Comparison of ENCODE assay signal across 8 cellular contexts in the genomic region with DNA sequence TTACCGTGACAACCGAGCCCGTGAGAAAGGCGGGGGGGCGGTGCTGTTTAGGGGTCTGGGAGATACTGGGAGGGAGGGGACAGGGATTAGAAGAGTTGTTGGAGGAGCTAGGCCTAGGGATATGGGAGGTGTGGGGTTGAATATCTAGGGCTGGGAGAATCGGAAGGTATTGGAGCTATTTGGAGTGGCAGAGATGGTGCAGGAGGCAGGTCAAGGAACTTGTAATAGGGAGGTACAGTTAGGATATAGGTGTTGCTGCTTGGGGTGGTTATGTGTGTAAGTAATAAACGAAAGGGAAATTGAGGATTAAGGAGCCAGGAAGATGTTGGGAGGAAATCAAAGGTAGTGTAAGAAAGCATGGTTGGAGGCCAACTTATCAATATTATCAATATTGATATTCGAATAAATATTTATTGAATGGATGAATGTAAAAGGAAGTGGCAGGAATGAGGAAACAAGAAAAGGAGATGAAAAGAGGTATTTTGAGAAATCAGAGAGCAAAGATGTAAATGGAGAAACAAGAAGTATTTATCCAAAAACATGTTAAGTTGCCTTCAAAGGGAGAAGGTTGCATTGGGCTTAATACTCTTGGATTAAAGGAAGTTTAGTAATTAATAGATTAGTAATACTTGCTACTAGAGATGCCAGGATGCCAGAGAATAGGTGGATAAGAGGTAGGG. TPM values are rescaled to one million over a fixed set of nuclear protein-coding genes. Genes with fewer than 3 reads are reported as not detected.
DNase-seq lines count a peak whose midpoint lies in the region; ATAC-seq and TF ChIP-seq lines count a peak whose summit lies in the region.

No MANE protein-coding gene starts in this region.

- no peak overlapping the region for H2BK120ac ChIP-seq in mesenchymal stem cell (ENCODE audit: low read depth, low read length)

- CTCF ChIA-PET in MCF 10A (lab: Yijun Ruan, JAX) = interaction anchor here (1.0 kb wide), 1 partner anchor 37 kb away, joined by 3 read pairs; no protein-coding TSS in a partner anchor

- H3K4me3 Mint-ChIP-seq in MCF 10A (ENCODE audit: unreplicated experiment) = peak overlapping the region; percentile 79

- peak overlapping the region; percentile 2 for H2AFZ ChIP-seq in mesenchymal stem cell (ENCODE audit: low read depth, low read length)

- H3K9ac ChIP-seq in HUES48 (ENCODE audit: low read depth, low read length) (peak overlapping the region; percentile 49; the same call in 1 of the 2 replicates), mesenchymal stem cell (ENCODE audit: low read length) (peak overlapping the region; percentile 92)

- H4K91ac ChIP-seq in mesenchymal stem cell (ENCODE audit: low read length) = peak overlapping the region; percentile 15

- no peaks in the 10 kb centered on the region for H3K27me3 Mint-ChIP-seq in MCF 10A (ENCODE audit: insufficient read depth, unreplicated experiment)

- H2BK12ac ChIP-seq in mesenchymal stem cell (ENCODE audit: low read length in 2 of 2) = peak overlapping the region in 1 of 2 experiments; percentile 33

- no TSS peak for BruUV-seq in MCF 10A (replicated peaks; lab: Mats Ljungman, UMichigan)

- H3K9me3 Mint-ChIP-seq in MCF 10A (ENCODE audit: unreplicated experiment) = no peaks in the 10 kb centered on the region

- peak overlapping the region; percentile 99 for H3K27ac Mint-ChIP-seq in MCF 10A (ENCODE audit: low read depth, unreplicated experiment)

- H3K79me1 ChIP-seq in mesenchymal stem cell (replicated peaks; ENCODE audit: low read length, poor library complexity, severe bottlenecking) = peaks cover 13% of the 10 kb centered on the region

- H3K36me3 ChIP-seq in HUES48 (ENCODE audit: control insufficient read depth, insufficient read depth, low read length) (peaks cover 7% of the 10 kb centered on the region; the same call in 1 of the 2 replicates), mesenchymal stem cell (ENCODE audit: control insufficient read depth in 1 of 2, insufficient read depth in 2 of 2, low read depth in 1 of 2, low read length in 2 of 2) (peaks cover 17 to 33% of the 10 kb centered on the region in 2 experiments)

- ATAC-seq in GM18498 (IDR thresholded peaks at IDR 0.05; ENCODE audit: unreplicated experiment) (no peak), HG03097 (IDR thresholded peaks at IDR 0.05; ENCODE audit: low FRiP score, unreplicated experiment) (no peak)

- H3K18ac ChIP-seq in mesenchymal stem cell (ENCODE audit: low read depth in 1 of 2, low read length in 2 of 2) = peak overlapping the region; percentile 73 to 79

- peak; percentile 65 for DNase-seq in 8988T
- no peak for DNase-seq in MCF 10A (ENCODE audit: unreplicated experiment)
- DNase-seq in mesenchymal stem cell = peak; percentile 96
- no peak for DNase-seq in SK-N-DZ (ENCODE audit: low spot score)
- DNase-seq in glomerular visceral epithelial cell (ENCODE audit: extremely low spot score) = no peak

- intact Hi-C loops in MCF 10A (cut with micrococcal nuclease) = loop anchor here (2.0 kb wide), 1 partner anchor 35 kb away; no protein-coding TSS in a partner anchor

- no peak overlapping the region for H3K14ac ChIP-seq in mesenchymal stem cell (ENCODE audit: low read length in 2 of 2)

- H3K36me3 Mint-ChIP-seq in MCF 10A (ENCODE audit: insufficient read depth, unreplicated experiment) = peaks cover 47% of the 10 kb centered on the region

- H3K4me1 ChIP-seq in HUES48 (ENCODE audit: control insufficient read depth, insufficient read depth, low read length) (peaks cover 18% of the 10 kb centered on the region), mesenchymal stem cell (ENCODE audit: control insufficient read depth, insufficient read depth, low read depth, low read length) (peaks cover 9% of the 10 kb centered on the region)

- no peaks in the 10 kb centered on the region for H3K9me3 ChIP-seq in HUES48 (ENCODE audit: control insufficient read depth, insufficient read depth, low read length)
- no peaks in the 10 kb centered on the region for H3K9me3 ChIP-seq in mesenchymal stem cell (ENCODE audit: control insufficient read depth, low read length)

- peak overlapping the region; percentile 55 for H4K8ac ChIP-seq in mesenchymal stem cell (ENCODE audit: low read length)

- H3K4me3 ChIP-seq in HUES48 (ENCODE audit: low read depth, low read length) (peak overlapping the region; percentile 98), mesenchymal stem cell (ENCODE audit: insufficient read depth in 1 of 2, low read depth in 1 of 2, low read length in 2 of 2) (peak overlapping the region; percentile 61 to 91)

- WGBS in mesenchymal stem cell = 12% methylated on average over 8 of the region's 8 CpGs

- H3K27me3 ChIP-seq in HUES48 (ENCODE audit: control insufficient read depth, insufficient read depth, low read length) (peaks cover 31% of the 10 kb centered on the region), mesenchymal stem cell (ENCODE audit: control insufficient read depth in 1 of 2, insufficient read depth in 1 of 2, low read length in 2 of 2) (peaks cover 12 to 24% of the 10 kb centered on the region in 2 experiments)

- H2AK5ac ChIP-seq in mesenchymal stem cell (ENCODE audit: low read length, severe bottlenecking) = no peak overlapping the region

- no peak overlapping the region for H3K23ac ChIP-seq in mesenchymal stem cell (ENCODE audit: low read length in 2 of 2)

- H3K4me1 Mint-ChIP-seq in MCF 10A (ENCODE audit: insufficient read depth, unreplicated experiment) = peaks cover 47% of the 10 kb centered on the region

- TF ChIP-seq CTCF in MCF 10A (IDR thresholded peaks at IDR 0.05; ENCODE audit: unreplicated experiment) = no peak

- no peak overlapping the region for H2BK5ac ChIP-seq in mesenchymal stem cell (ENCODE audit: low read depth, low read length, poor library complexity, severe bottlenecking)

- H3K4ac ChIP-seq in mesenchymal stem cell (ENCODE audit: low read depth in 1 of 2, low read length in 2 of 2) = no peak overlapping the region

- H3K4me2 ChIP-seq in mesenchymal stem cell (ENCODE audit: low read length, poor library complexity, severe bottlenecking) = peak overlapping the region; percentile 73

- POLR2A ChIA-PET in MCF 10A (lab: Yijun Ruan, JAX) = interaction anchor here (0.9 to 3.7 kb wide), 10 partner anchors 8 to 145 kb away, joined by 3 to 66 read pairs (median 7); partner anchors contain the start of genes RNF39 and TRIM26

- no peak overlapping the region for H2BK15ac ChIP-seq in mesenchymal stem cell (ENCODE audit: low read depth, poor library complexity, severe bottlenecking)

- H3K27ac ChIP-seq in HUES48 (ENCODE audit: low read depth, low read length) = peak overlapping the region; percentile 93
- peak overlapping the region; percentile 37 for H3K27ac ChIP-seq in mesenchymal stem cell (ENCODE audit: low read length, poor library complexity, severe bottlenecking)

RNA-seq across cellular contexts. Expression of gene PPP1R11, which starts 0.6 kb away (rescaled TPM):
- total RNA-seq in MCF 10A (2022) = 60.1 and 82.2 TPM in 2 replicates
- polyA plus RNA-seq in mesenchymal stem cell (2013, experiment 1 of 2) = 57.2 TPM
- polyA plus RNA-seq in mesenchymal stem cell (2013, experiment 2 of 2) = 54.2 TPM
- polyA plus RNA-seq in SK-N-DZ (2014; cell fraction: cytosol; rRNA removed) = 35.4 and 42.7 TPM in 2 replicates
- 18.3 and 21.3 TPM in 2 replicates for polyA plus RNA-seq in SK-N-DZ (2014; cell fraction: nucleus; rRNA removed)

RNA-seq across cellular contexts. Expression of gene POLR1H, which starts 6.5 kb away (rescaled TPM):
- total RNA-seq in MCF 10A (2022) = 60.9 and 68.3 TPM in 2 replicates
- polyA plus RNA-seq in mesenchymal stem cell (2013, experiment 1 of 2) = 31.6 TPM
- 33.7 TPM for polyA plus RNA-seq in mesenchymal stem cell (2013, experiment 2 of 2)
- 51.4 and 54.4 TPM in 2 replicates for polyA plus RNA-seq in SK-N-DZ (2014; cell fraction: cytosol; rRNA removed)
- polyA plus RNA-seq in SK-N-DZ (2014; cell fraction: nucleus; rRNA removed) = 33.3 and 36.2 TPM in 2 replicates

RNA-seq across cellular contexts. Expression of gene RNF39, which starts 8.0 kb away (rescaled TPM):
- 2.3 and 3.6 TPM in 2 replicates for total RNA-seq in MCF 10A (2022)
- not detected for polyA plus RNA-seq in mesenchymal stem cell (2013, experiment 1 of 2)
- polyA plus RNA-seq in mesenchymal stem cell (2013, experiment 2 of 2) = not detected
- 0.20 and 0.45 TPM in 2 replicates for polyA plus RNA-seq in SK-N-DZ (2014; cell fraction: cytosol; rRNA removed)
- 0.07 and 0.14 TPM in 2 replicates for polyA plus RNA-seq in SK-N-DZ (2014; cell fraction: nucleus; rRNA removed)

RNA-seq across cellular contexts. Expression of gene TRIM31, which starts 45.3 kb away (rescaled TPM):
- total RNA-seq in MCF 10A (2022) = not detected in 2 replicates
- polyA plus RNA-seq in mesenchymal stem cell (2013, experiment 1 of 2) = not detected
- not detected for polyA plus RNA-seq in mesenchymal stem cell (2013, experiment 2 of 2)
- not detected in 2 replicates for polyA plus RNA-seq in SK-N-DZ (2014; cell fraction: cytosol; rRNA removed)
- polyA plus RNA-seq in SK-N-DZ (2014; cell fraction: nucleus; rRNA removed) = not detected in 2 replicates

Comparison
In these comparisons a context has a peak if more than half of its experiments do, and no peak if none do; other contexts are left out.
1. DNase-seq: peak in 8988T (single experiment) and mesenchymal stem cell (single experiment); none in MCF 10A (single experiment), SK-N-DZ (single experiment) and glomerular visceral epithelial cell (single experiment).